16 cellular contexts compared by ENCODE assay signal in the genomic region with DNA sequence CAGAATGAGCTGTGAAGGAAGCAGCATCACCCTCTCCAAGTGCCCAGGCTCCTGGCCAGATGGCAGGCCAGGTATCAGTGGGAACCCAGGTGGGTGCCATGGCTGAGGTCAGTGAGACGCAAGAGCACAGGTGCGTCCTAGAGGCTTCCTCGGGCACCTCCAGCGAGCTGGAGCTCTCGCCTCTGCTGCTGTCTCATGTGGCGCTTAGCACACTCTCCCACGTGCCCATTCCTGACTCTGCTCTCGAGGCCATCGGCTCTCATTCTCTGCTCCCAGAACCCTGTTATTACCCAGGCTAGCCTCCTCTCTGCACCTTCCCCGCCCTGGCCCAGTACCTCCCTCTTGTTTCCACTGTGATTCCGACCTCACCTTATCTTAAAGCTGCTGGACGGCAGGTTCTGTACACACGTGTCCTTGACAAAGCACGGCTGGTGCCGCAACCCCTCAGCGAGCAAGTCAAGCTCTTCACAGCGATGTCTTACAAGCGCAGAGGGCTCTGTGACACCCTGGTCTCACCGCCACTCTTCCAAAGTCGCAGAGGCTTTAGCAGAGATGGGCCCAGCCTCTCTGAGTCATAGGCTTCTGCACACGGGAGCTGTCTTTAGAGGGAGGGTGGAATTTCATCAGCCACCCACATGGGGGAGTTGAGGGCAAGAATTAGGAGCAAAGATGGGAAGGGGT. TPM values are rescaled to one million over a fixed set of nuclear protein-coding genes. Genes with fewer than 3 reads are reported as not detected.
DNase-seq lines count a peak whose midpoint lies in the region; ATAC-seq, FAIRE-seq and TF ChIP-seq lines count a peak whose summit lies in the region.
"Had no signal": no experiment of that assay in that cellular context is flagged by ENCODE, and none has a peak within 500 bp of the region (broad histone marks: within the 10 kb centered on the region; RNA-seq: fewer than 3 reads in every experiment).

No MANE protein-coding gene starts in this region.

- H3K9ac ChIP-seq in HCT116 (ENCODE audit: low read length), result no peak overlapping the region
- H3K9ac ChIP-seq: BLaER1 treated with 17β-estradiol and CSF1 and Interleukin-3, amounts not matched to agents 10 nM and 100 nM had no signal

- no peak overlapping the region for H2AFZ ChIP-seq in HCT116 (ENCODE audit: low read depth, low read length, poor library complexity, severe bottlenecking)

- H3K4me3 Mint-ChIP-seq in natural killer cell treated with Interleukin-12 subunit alpha and Interleukin-12 subunit beta and Interleukin-15 and Interleukin-18, amount 100 ng/mL, for 72 hours, result no peak overlapping the region
- H3K4me3 Mint-ChIP-seq: activated naive CD8-positive, alpha-beta T cell treated with anti-CD3 and anti-CD28 coated beads, Interleukin-2, amount 50 U/mL, for 24 hours had no signal

- DNase-seq in AG10803 (ENCODE audit: low read depth) (peak; percentile 32), HCT116 (ENCODE audit: low read depth, low spot score) (no peak), cardiac fibroblast (ENCODE audit: low read depth in 2 of 2) (peak; percentile 7 to 19), islet precursor cell (peak; percentile 69), Ammon's horn (ENCODE audit: low spot score) (no peak), D721Med (ENCODE audit: insufficient read length, low spot score) (no peak), COR-L47 (lab: John Stamatoyannopoulos, UW) (no peak)
- no peak for DNase-seq in natural killer cell treated with Interleukin-12 subunit alpha and Interleukin-12 subunit beta and Interleukin-15 and Interleukin-18, amount 100 ng/mL, for 72 hours (ENCODE audit: low spot score)
- DNase-seq: activated naive CD8-positive, alpha-beta T cell treated with anti-CD3 and anti-CD28 coated beads, Interleukin-2, amount 50 U/mL, for 24 hours; left colon; NCI-H1105 treated with DMSO at 0.1 percent for 48 hours; NCI-H510A; OCI-M1 had no signal

- TF ChIP-seq POLR2A in HCT116 (IDR thresholded peaks at IDR 0.05; ENCODE audit: borderline replicate concordance, extremely low read depth, insufficient read depth, insufficient read length), result no peak

- no TSS peak for BruUV-seq in HCT116 (replicated peaks; lab: Mats Ljungman, UMichigan)

- ATAC-seq in HCT116, result no peak
- ATAC-seq in natural killer cell treated with Interleukin-12 subunit alpha and Interleukin-12 subunit beta and Interleukin-15 and Interleukin-18, amount 100 ng/mL, for 72 hours, result no peak
- ATAC-seq: activated CD4-positive, CD25-positive, alpha-beta regulatory T cell treated with anti-CD3 and anti-CD28 coated beads, Interleukin-2, amount 50 U/mL, for 24 hours; activated naive CD8-positive, alpha-beta T cell treated with anti-CD3 and anti-CD28 coated beads, Interleukin-2, amount 50 U/mL, for 24 hours had no signal

- H4K20me1 ChIP-seq in HCT116 (ENCODE audit: insufficient read depth), result no peaks in the 10 kb centered on the region

- H3K27me3 ChIP-seq in HCT116 (ENCODE audit: insufficient read depth, low read length), result no peaks in the 10 kb centered on the region
- H3K27me3 ChIP-seq: BLaER1 treated with 17β-estradiol and CSF1 and Interleukin-3, amounts not matched to agents 10 nM and 100 nM; heart left ventricle had no signal

- H3K4me3 ChIP-seq in AG10803 (ENCODE audit: low read length) (no peak overlapping the region), HCT116 (replicated peaks in 1 of 2; ENCODE audit: low read depth in 1 of 2, low read length in 2 of 2) (no peak overlapping the region), cardiac fibroblast (replicated peaks in 1 of 2; ENCODE audit: low read depth in 2 of 2, low read length in 2 of 2) (no peak overlapping the region)
- H3K4me3 ChIP-seq: BLaER1 treated with 17β-estradiol and CSF1 and Interleukin-3, amounts not matched to agents 10 nM and 100 nM; heart left ventricle had no signal

- no peaks in the 10 kb centered on the region for H3K9me2 ChIP-seq in HCT116 (ENCODE audit: insufficient read depth)

- peak overlapping the region in 1 of 2 donors; percentile 40 for H3K27ac Mint-ChIP-seq in natural killer cell treated with Interleukin-12 subunit alpha and Interleukin-12 subunit beta and Interleukin-15 and Interleukin-18, amount 100 ng/mL, for 72 hours
- H3K27ac Mint-ChIP-seq: activated naive CD8-positive, alpha-beta T cell treated with anti-CD3 and anti-CD28 coated beads, Interleukin-2, amount 50 U/mL, for 24 hours had no signal

- H3K27ac ChIP-seq in HCT116 (ENCODE audit: low read depth, low read length), result no peak overlapping the region
- H3K27ac ChIP-seq: BLaER1 treated with 17β-estradiol and CSF1 and Interleukin-3, amounts not matched to agents 10 nM and 100 nM; heart left ventricle had no signal

- POLR2A ChIA-PET in HCT116 (lab: Charles Lee), result no interaction called here

- RAD21 ChIA-PET in HCT116 (lab: Charles Lee; ENCODE audit: low non-redundant PET in 1 of 2, low total read pairs in 2 of 2, uncharacterized antibody in 2 of 2, unreplicated experiment in 2 of 2), result no interaction called here

- no peak; the same call in 1 of the 2 replicates for TF ChIP-seq CTCF in AG10803 (conservative IDR thresholded peaks at IDR 0.05; ENCODE audit: low read length)
- TF ChIP-seq CTCF in HCT116 (IDR thresholded peaks at IDR 0.05 in 2 of 3, conservative IDR thresholded peaks at IDR 0.05 in 1 of 3; ENCODE audit: borderline replicate concordance in 1 of 3, insufficient read depth in 1 of 3, low read depth in 2 of 3, low read length in 2 of 3), result no peak
- no peak for TF ChIP-seq CTCF in cardiac fibroblast (IDR thresholded peaks at IDR 0.05; ENCODE audit: low read depth, low read length)
- no peak for TF ChIP-seq CTCF in D721Med (IDR thresholded peaks at IDR 0.05; ENCODE audit: insufficient read depth, missing control alignments)

- no peaks in the 10 kb centered on the region for H3K27me3 Mint-ChIP-seq in natural killer cell treated with Interleukin-12 subunit alpha and Interleukin-12 subunit beta and Interleukin-15 and Interleukin-18, amount 100 ng/mL, for 72 hours
- H3K27me3 Mint-ChIP-seq: activated naive CD8-positive, alpha-beta T cell treated with anti-CD3 and anti-CD28 coated beads, Interleukin-2, amount 50 U/mL, for 24 hours had no signal

- H3K4me1 ChIP-seq in HCT116 (ENCODE audit: control insufficient read depth in 1 of 2, insufficient read depth in 2 of 2, low read length in 2 of 2), result no peaks in the 10 kb centered on the region

- CTCF ChIA-PET in HCT116 (lab: Charles Lee), result no interaction called here

- no peak overlapping the region for H3K4me2 ChIP-seq in HCT116 (ENCODE audit: low read length)
- H3K4me2 ChIP-seq: BLaER1 treated with 17β-estradiol and CSF1 and Interleukin-3, amounts not matched to agents 10 nM and 100 nM had no signal

- no peaks in the 10 kb centered on the region for H3K79me2 ChIP-seq in HCT116 (ENCODE audit: insufficient read depth, low read length)

- H3K4me1 Mint-ChIP-seq in natural killer cell treated with Interleukin-12 subunit alpha and Interleukin-12 subunit beta and Interleukin-15 and Interleukin-18, amount 100 ng/mL, for 72 hours (ENCODE audit: low read depth in 2 of 2), result peaks cover 7 to 8% of the 10 kb centered on the region in 2 donors

- no peaks in the 10 kb centered on the region for H3K9me3 Mint-ChIP-seq in natural killer cell treated with Interleukin-12 subunit alpha and Interleukin-12 subunit beta and Interleukin-15 and Interleukin-18, amount 100 ng/mL, for 72 hours
- H3K9me3 Mint-ChIP-seq: activated naive CD8-positive, alpha-beta T cell treated with anti-CD3 and anti-CD28 coated beads, Interleukin-2, amount 50 U/mL, for 24 hours had no signal

- peaks cover 19% of the 10 kb centered on the region in 2 experiments; a peak in 3 of 4 replicates for H3K36me3 ChIP-seq in HCT116 (ENCODE audit: control insufficient read depth in 1 of 2, insufficient read depth in 2 of 2, low read length in 2 of 2)

- TF ChIP-seq RAD21 in HCT116 (IDR thresholded peaks at IDR 0.05; ENCODE audit: low read depth), result no peak

- no peak for FAIRE-seq in D721Med (lab: Jason Lieb, UNC)

- H3K9me3 ChIP-seq in HCT116 (ENCODE audit: control insufficient read depth in 1 of 2, insufficient read depth in 1 of 2, low read depth in 1 of 2, low read length in 2 of 2), result no peaks in the 10 kb centered on the region
- H3K9me3 ChIP-seq: BLaER1 treated with 17β-estradiol and CSF1 and Interleukin-3, amounts not matched to agents 10 nM and 100 nM; heart left ventricle had no signal

- peaks cover 27% of the 10 kb centered on the region for H3K36me3 Mint-ChIP-seq in natural killer cell treated with Interleukin-12 subunit alpha and Interleukin-12 subunit beta and Interleukin-15 and Interleukin-18, amount 100 ng/mL, for 72 hours

- intact Hi-C loops in HCT116 (cut with micrococcal nuclease), result no loop called here

TF ChIP-seq in HCT116, 20 proteins besides CTCF, POLR2A, EP300 and RAD21:
- TF ChIP-seq CEBPB (IDR thresholded peaks at IDR 0.05; ENCODE audit: low read depth) (no peak), MAX (IDR thresholded peaks at IDR 0.05) (0 out of 2 replicates have a peak, but pooled peaks have one; percentile 12)

RNA-seq across cellular contexts. Expression of gene MSANTD1, which starts 15.4 kb away (rescaled TPM):
- 0.71 TPM for total RNA-seq in HCT116 (2021; ENCODE audit: unreplicated experiment)
- polyA plus RNA-seq in HCT116 (2012), result 0.29 and 0.39 TPM in 2 replicates
- 1 to 10 TPM; 1.8 to 2.0 TPM for total RNA-seq in natural killer cell treated with Interleukin-12 subunit alpha and Interleukin-12 subunit beta and Interleukin-15 and Interleukin-18, amount 100 ng/mL, for 72 hours

RNA-seq across cellular contexts. Expression of gene RGS12, which starts 59.3 kb away (rescaled TPM):
- 22.2 TPM for total RNA-seq in HCT116 (2021; ENCODE audit: unreplicated experiment)
- 17.5 and 28.1 TPM in 2 replicates for polyA plus RNA-seq in HCT116 (2012)
- 1 to 10 TPM; 1.9 to 7.0 TPM for total RNA-seq in natural killer cell treated with Interleukin-12 subunit alpha and Interleukin-12 subunit beta and Interleukin-15 and Interleukin-18, amount 100 ng/mL, for 72 hours

Comparison
In these comparisons a context has a peak if more than half of its experiments do, and no peak if none do; other contexts are left out.
1. DNase-seq: peak in AG10803 (single experiment), cardiac fibroblast (2 of 2) and islet precursor cell (single experiment); none in HCT116 (single experiment), Ammon's horn (single experiment), D721Med (single experiment), natural killer cell treated with Interleukin-12 subunit alpha and Interleukin-12 subunit beta and Interleukin-15 and Interleukin-18, amount 100 ng/mL, for 72 hours (single experiment) and COR-L47 (single experiment).